ENCODE assay signal across 34 cellular contexts in the genomic region with DNA sequence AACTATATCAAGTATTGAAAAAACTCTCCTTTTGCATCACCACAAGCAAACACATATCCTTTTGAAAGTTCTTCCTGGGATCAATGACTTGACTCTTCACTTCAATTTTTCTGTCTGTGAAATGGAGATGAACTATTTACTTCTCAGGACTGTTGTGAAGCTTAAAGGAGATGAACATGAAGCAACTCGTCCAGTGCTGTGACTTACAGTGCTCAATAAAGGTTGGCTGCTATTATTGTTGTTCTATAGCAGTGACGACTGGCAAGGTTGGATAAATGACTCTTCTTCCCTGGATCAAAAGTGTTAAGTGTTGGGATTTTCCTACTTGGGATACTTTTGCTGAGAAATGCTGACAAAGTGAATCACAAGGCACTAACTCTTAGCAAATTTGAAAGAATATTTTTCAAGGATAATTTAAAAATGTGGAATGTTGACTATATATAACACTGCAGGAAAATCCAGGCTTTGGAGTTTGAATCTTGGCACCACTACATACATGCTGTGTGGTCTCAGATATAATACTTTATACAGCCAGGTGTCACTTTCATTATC. TPM values are rescaled to one million over a fixed set of nuclear protein-coding genes. Genes with fewer than 3 reads are reported as not detected.
"Had no signal": no experiment of that assay in that cellular context is flagged by ENCODE, and none has a peak within 500 bp of the region (broad histone marks: within the 10 kb centered on the region; RNA-seq: fewer than 3 reads in every experiment).

No MANE protein-coding gene starts in this region.

- DNase-seq: activated CD4-positive, alpha-beta memory T cell treated with anti-CD3 and anti-CD28 coated beads, Interleukin-2, amount 10 ng/mL, durations not matched to agents 7 days and 5 days; activated CD4-positive, alpha-beta T cell treated with anti-CD3 and anti-CD28 coated beads for 1 hour; activated CD4-positive, alpha-beta T cell treated with anti-CD3 and anti-CD28 coated beads for 48 hours; activated CD4-positive, CD25-positive, alpha-beta regulatory T cell; activated CD8-positive, alpha-beta memory T cell treated with anti-CD3 and anti-CD28 coated beads for 24 hours; activated CD8-positive, alpha-beta memory T cell treated with anti-CD3 and anti-CD28 coated beads, Interleukin-2, amount 10 ng/mL, durations not matched to agents 7 days and 5 days; activated CD8-positive, alpha-beta memory T cell treated with anti-CD3 and anti-CD28 coated beads, Interleukin-2, amount 50 U/mL, for 48 hours; activated effector memory CD4-positive, alpha-beta T cell treated with Interleukin-2 at 50 U/mL for 16 hours; activated naive CD4-positive, alpha-beta T cell treated with anti-CD3 and anti-CD28 coated beads, Interleukin-2, amount 10 ng/mL, durations not matched to agents 7 days and 5 days; activated naive CD8-positive, alpha-beta T cell treated with anti-CD3 and anti-CD28 coated beads, Interleukin-2, amount 50 U/mL, for 24 hours; activated T-cell treated with anti-CD3 and anti-CD28 coated beads, Interleukin-2, amount 50 U/mL, for 48 hours; anterior cingulate cortex; brain microvascular endothelial cell; Karpas-422; NCI-H1105; NCI-H1417 treated with DMSO at 0.1 percent for 48 hours; NCI-H1694; NCI-H1930; NCI-H2081 treated with DMSO at 0.1 percent for 48 hours; NCI-H226; NCI-H446 treated with DMSO at 0.1 percent for 48 hours; NCI-H524; NCI-H69; PC-3; Peyer's patch; SIG-M5; SW 1271; T-helper 1 cell; T-helper 2 cell; T-helper 9 cell had no signal

- ATAC-seq: activated CD8-positive, alpha-beta memory T cell treated with anti-CD3 and anti-CD28 coated beads, Interleukin-2, amount 10 ng/mL, durations not matched to agents 7 days and 5 days; activated naive CD8-positive, alpha-beta T cell treated with anti-CD3 and anti-CD28 coated beads, Interleukin-2, amount 50 U/mL, for 24 hours; PC-3; Right ventricle myocardium inferior had no signal

- H3K36me3 ChIP-seq: brain microvascular endothelial cell, Peyer's patch had no signal

- H3K4me3 ChIP-seq: Peyer's patch had no signal

- H3K27ac ChIP-seq: brain microvascular endothelial cell, Peyer's patch, RWPE1, VCaP had no signal

- H3K27me3 ChIP-seq: brain microvascular endothelial cell, Peyer's patch had no signal

- H3K4me3 Mint-ChIP-seq: activated CD4-positive, alpha-beta memory T cell treated with anti-CD3 and anti-CD28 coated beads, Interleukin-2, amount 10 ng/mL, durations not matched to agents 7 days and 5 days; activated CD8-positive, alpha-beta memory T cell treated with anti-CD3 and anti-CD28 coated beads, Interleukin-2, amount 10 ng/mL, durations not matched to agents 7 days and 5 days; activated naive CD4-positive, alpha-beta T cell treated with anti-CD3 and anti-CD28 coated beads, Interleukin-2, amount 10 ng/mL, durations not matched to agents 7 days and 5 days; activated naive CD8-positive, alpha-beta T cell; activated naive CD8-positive, alpha-beta T cell treated with anti-CD3 and anti-CD28 coated beads, Interleukin-2, amount 50 U/mL, for 24 hours had no signal

- H3K4me1 Mint-ChIP-seq: activated CD4-positive, alpha-beta memory T cell treated with anti-CD3 and anti-CD28 coated beads, Interleukin-2, amount 10 ng/mL, durations not matched to agents 7 days and 5 days; activated CD8-positive, alpha-beta memory T cell treated with anti-CD3 and anti-CD28 coated beads, Interleukin-2, amount 10 ng/mL, durations not matched to agents 7 days and 5 days; activated naive CD4-positive, alpha-beta T cell treated with anti-CD3 and anti-CD28 coated beads, Interleukin-2, amount 10 ng/mL, durations not matched to agents 7 days and 5 days; activated naive CD8-positive, alpha-beta T cell treated with anti-CD3 and anti-CD28 coated beads, Interleukin-2, amount 50 U/mL, for 24 hours had no signal

- H3K36me3 Mint-ChIP-seq: activated CD8-positive, alpha-beta memory T cell treated with anti-CD3 and anti-CD28 coated beads, Interleukin-2, amount 10 ng/mL, durations not matched to agents 7 days and 5 days; activated naive CD4-positive, alpha-beta T cell treated with anti-CD3 and anti-CD28 coated beads, Interleukin-2, amount 10 ng/mL, durations not matched to agents 7 days and 5 days; activated naive CD8-positive, alpha-beta T cell had no signal

- H3K9me3 ChIP-seq: Peyer's patch had no signal

- H3K9me3 Mint-ChIP-seq: activated CD4-positive, alpha-beta memory T cell treated with anti-CD3 and anti-CD28 coated beads, Interleukin-2, amount 10 ng/mL, durations not matched to agents 7 days and 5 days; activated naive CD4-positive, alpha-beta T cell treated with anti-CD3 and anti-CD28 coated beads, Interleukin-2, amount 10 ng/mL, durations not matched to agents 7 days and 5 days; activated naive CD8-positive, alpha-beta T cell treated with anti-CD3 and anti-CD28 coated beads, Interleukin-2, amount 50 U/mL, for 24 hours had no signal

- H3K4me1 ChIP-seq: Peyer's patch had no signal

- H3K27ac Mint-ChIP-seq: activated CD4-positive, alpha-beta memory T cell treated with anti-CD3 and anti-CD28 coated beads, Interleukin-2, amount 10 ng/mL, durations not matched to agents 7 days and 5 days; activated CD8-positive, alpha-beta memory T cell treated with anti-CD3 and anti-CD28 coated beads, Interleukin-2, amount 10 ng/mL, durations not matched to agents 7 days and 5 days; activated naive CD4-positive, alpha-beta T cell treated with anti-CD3 and anti-CD28 coated beads, Interleukin-2, amount 10 ng/mL, durations not matched to agents 7 days and 5 days; activated naive CD8-positive, alpha-beta T cell; activated naive CD8-positive, alpha-beta T cell treated with anti-CD3 and anti-CD28 coated beads, Interleukin-2, amount 50 U/mL, for 24 hours had no signal

RNA-seq across cellular contexts. Expression of gene FRAS1, which starts 13.7 kb away (rescaled TPM):
- total RNA-seq: activated CD4-positive, alpha-beta memory T cell treated with anti-CD3 and anti-CD28 coated beads, Interleukin-2, amount 10 ng/mL, durations not matched to agents 7 days and 5 days had no signal
